In the genomic region with DNA sequence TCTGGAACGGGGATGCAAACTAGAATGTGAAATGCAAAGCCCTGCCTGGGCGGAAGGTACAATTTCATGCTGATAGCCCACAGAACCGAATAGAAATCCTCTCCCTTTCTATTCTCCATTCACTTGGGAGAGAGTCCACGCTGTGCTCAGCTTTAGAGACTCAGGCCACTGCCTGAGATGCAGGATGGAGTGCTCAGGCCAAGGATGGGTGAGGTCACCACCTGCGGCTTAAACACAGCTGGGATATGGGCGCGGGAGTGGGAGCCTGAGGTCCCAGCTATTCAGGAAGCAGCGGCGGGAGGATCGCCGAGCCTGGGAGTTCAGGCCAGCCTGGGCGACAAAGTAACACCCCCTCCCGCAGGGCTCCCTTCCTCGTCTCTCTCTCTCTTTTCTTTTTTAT, we compare ENCODE assay signal across 8 cellular contexts. TPM values are rescaled to one million over a fixed set of nuclear protein-coding genes. Genes with fewer than 3 reads are reported as not detected.
DNase-seq lines count a peak whose midpoint lies in the region; ATAC-seq and TF ChIP-seq lines count a peak whose summit lies in the region.

No MANE protein-coding gene starts in this region.

- H3K9me3 ChIP-seq in HCT116 (ENCODE audit: control insufficient read depth in 1 of 2, insufficient read depth in 1 of 2, low read depth in 1 of 2, low read length in 2 of 2) = no peaks in the 10 kb centered on the region; a peak in 2 of 4 replicates

- H2AFZ ChIP-seq in HCT116 (ENCODE audit: low read depth, low read length, poor library complexity, severe bottlenecking) = no peak overlapping the region

- peak; percentile 42 for DNase-seq in GM10248 (ENCODE audit: extremely low spot score)
- DNase-seq in HCT116 (ENCODE audit: low read depth, low spot score) = no peak
- peak; percentile 42 for DNase-seq in SW480 (ENCODE audit: low spot score)
- DNase-seq in fibroblast of mammary gland (ENCODE audit: low read depth) = peak; percentile 65
- DNase-seq in nephron progenitor cell = peak; percentile 22
- no peak for DNase-seq in ureter (ENCODE audit: low spot score)
- no peak for DNase-seq in superior temporal gyrus (ENCODE audit: extremely low spot score)
- no peak for DNase-seq in activated CD8-positive, alpha-beta memory T cell treated with anti-CD3 and anti-CD28 coated beads, Interleukin-2, amount 50 U/mL, for 48 hours

- H3K4me1 Mint-ChIP-seq in nephron progenitor cell = peaks cover 48% of the 10 kb centered on the region

- peaks cover 33% of the 10 kb centered on the region for H3K36me3 Mint-ChIP-seq in nephron progenitor cell (ENCODE audit: low read depth)

- H3K27me3 ChIP-seq in HCT116 (ENCODE audit: insufficient read depth, low read length) = no peaks in the 10 kb centered on the region

- H3K27me3 Mint-ChIP-seq in nephron progenitor cell (ENCODE audit: low read depth, poor library complexity) = peaks cover 4% of the 10 kb centered on the region

- H3K4me3 ChIP-seq in HCT116 (replicated peaks in 1 of 2; ENCODE audit: low read depth in 1 of 2, low read length in 2 of 2) (peak overlapping the region; percentile 13 to 78), fibroblast of mammary gland (ENCODE audit: control insufficient read depth, low read depth, low read length) (peak overlapping the region; percentile 5)

- RAD21 ChIA-PET in HCT116 (lab: Charles Lee; ENCODE audit: low non-redundant PET in 1 of 2, low total read pairs in 2 of 2, uncharacterized antibody in 2 of 2, unreplicated experiment in 2 of 2) = no interaction called here

- H3K9me3 Mint-ChIP-seq in nephron progenitor cell = peaks cover 11% of the 10 kb centered on the region

- TF ChIP-seq POLR2A in HCT116 (IDR thresholded peaks at IDR 0.05; ENCODE audit: borderline replicate concordance, extremely low read depth, insufficient read depth, insufficient read length) = no peak

- no peak overlapping the region for H3K27ac ChIP-seq in HCT116 (ENCODE audit: low read depth, low read length)

- H3K9me2 ChIP-seq in HCT116 (ENCODE audit: insufficient read depth) = no peaks in the 10 kb centered on the region

- no peaks in the 10 kb centered on the region for H4K20me1 ChIP-seq in HCT116 (ENCODE audit: insufficient read depth)

- intact Hi-C loops in HCT116 (cut with micrococcal nuclease) = no loop called here

- ATAC-seq in HCT116 = peak; percentile 3; the same call in 1 of the 2 replicates

- no peak overlapping the region for H3K9ac ChIP-seq in HCT116 (ENCODE audit: low read length)

- no peak for TF ChIP-seq RAD21 in HCT116 (IDR thresholded peaks at IDR 0.05; ENCODE audit: low read depth)

- TF ChIP-seq CTCF in GM10248 (IDR thresholded peaks at IDR 0.05; ENCODE audit: control extremely low read depth, extremely low read depth, low read depth, missing control alignments) = no peak
- no peak for TF ChIP-seq CTCF in HCT116 (IDR thresholded peaks at IDR 0.05 in 2 of 3, conservative IDR thresholded peaks at IDR 0.05 in 1 of 3; ENCODE audit: borderline replicate concordance in 1 of 3, insufficient read depth in 1 of 3, low read depth in 2 of 3, low read length in 2 of 3)
- no peak for TF ChIP-seq CTCF in fibroblast of mammary gland (conservative IDR thresholded peaks at IDR 0.05; ENCODE audit: control insufficient read depth, insufficient read depth, low read depth, low read length)
- no peak for TF ChIP-seq CTCF in nephron progenitor cell (IDR thresholded peaks at IDR 0.05)

- no peak overlapping the region for H3K27ac Mint-ChIP-seq in nephron progenitor cell

- H3K4me2 ChIP-seq in HCT116 (ENCODE audit: low read length) = peak overlapping the region; percentile 93

- CTCF ChIA-PET in GM10248 (lab: Yijun Ruan, JAX) = interaction anchor here (1.0 kb wide), 1 partner anchor 11 kb away, joined by 3 read pairs; no protein-coding TSS in a partner anchor
- CTCF ChIA-PET in HCT116 (lab: Charles Lee) = no interaction called here

- no peaks in the 10 kb centered on the region for H3K79me2 ChIP-seq in HCT116 (ENCODE audit: insufficient read depth, low read length)

- POLR2A ChIA-PET in GM10248 (lab: Yijun Ruan, JAX) (no interaction called here), HCT116 (lab: Charles Lee) (no interaction called here)

- no TSS peak for BruUV-seq in HCT116 (replicated peaks; lab: Mats Ljungman, UMichigan)

- peak overlapping the region; percentile 95 for H3K4me3 Mint-ChIP-seq in nephron progenitor cell

- peaks cover 0 to 2% of the 10 kb centered on the region in 2 experiments; a peak in 1 of 4 replicates for H3K36me3 ChIP-seq in HCT116 (ENCODE audit: control insufficient read depth in 1 of 2, insufficient read depth in 2 of 2, low read length in 2 of 2)

- H3K4me1 ChIP-seq in HCT116 (ENCODE audit: control insufficient read depth in 1 of 2, insufficient read depth in 2 of 2, low read length in 2 of 2) = peaks cover 0 to 11% of the 10 kb centered on the region in 2 experiments; a peak in 1 of 4 replicates

TF ChIP-seq in HCT116, 20 proteins besides CTCF, POLR2A, EP300 and RAD21:
- TF ChIP-seq, protein P1, sequence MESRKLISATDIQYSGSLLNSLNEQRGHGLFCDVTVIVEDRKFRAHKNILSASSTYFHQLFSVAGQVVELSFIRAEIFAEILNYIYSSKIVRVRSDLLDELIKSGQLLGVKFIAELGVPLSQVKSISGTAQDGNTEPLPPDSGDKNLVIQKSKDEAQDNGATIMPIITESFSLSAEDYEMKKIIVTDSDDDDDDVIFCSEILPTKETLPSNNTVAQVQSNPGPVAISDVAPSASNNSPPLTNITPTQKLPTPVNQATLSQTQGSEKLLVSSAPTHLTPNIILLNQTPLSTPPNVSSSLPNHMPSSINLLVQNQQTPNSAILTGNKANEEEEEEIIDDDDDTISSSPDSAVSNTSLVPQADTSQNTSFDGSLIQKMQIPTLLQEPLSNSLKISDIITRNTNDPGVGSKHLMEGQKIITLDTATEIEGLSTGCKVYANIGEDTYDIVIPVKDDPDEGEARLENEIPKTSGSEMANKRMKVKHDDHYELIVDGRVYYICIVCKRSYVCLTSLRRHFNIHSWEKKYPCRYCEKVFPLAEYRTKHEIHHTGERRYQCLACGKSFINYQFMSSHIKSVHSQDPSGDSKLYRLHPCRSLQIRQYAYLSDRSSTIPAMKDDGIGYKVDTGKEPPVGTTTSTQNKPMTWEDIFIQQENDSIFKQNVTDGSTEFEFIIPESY (IDR thresholded peaks at IDR 0.05; ENCODE audit: extremely low read depth, insufficient replicate concordance, low read length) = no peak
- no peak for TF ChIP-seq EGR1 (IDR thresholded peaks at IDR 0.05; ENCODE audit: low read depth)
- TF ChIP-seq SP1 (IDR thresholded peaks at IDR 0.05; ENCODE audit: low read depth) = no peak
- TF ChIP-seq JUND (IDR thresholded peaks at IDR 0.05) = no peak
- TF ChIP-seq MAX (IDR thresholded peaks at IDR 0.05) = no peak
- no peak for TF ChIP-seq REST (IDR thresholded peaks at IDR 0.05; ENCODE audit: low read depth)
- TF ChIP-seq CBX3 (IDR thresholded peaks at IDR 0.05; ENCODE audit: low read depth) = no peak
- no peak for TF ChIP-seq FOSL1 (IDR thresholded peaks at IDR 0.05; ENCODE audit: low read depth)
- no peak for TF ChIP-seq POLR2AphosphoS5 (IDR thresholded peaks at IDR 0.05; ENCODE audit: low read depth, low read length)
- no peak for TF ChIP-seq YY1 (IDR thresholded peaks at IDR 0.05; ENCODE audit: extremely low read depth, insufficient replicate concordance, low read depth, low read length)
- TF ChIP-seq CEBPB (IDR thresholded peaks at IDR 0.05; ENCODE audit: low read depth) = no peak

RNA-seq across cellular contexts. Expression of gene ZNF83, which starts 0.4 kb away (rescaled TPM):
- total RNA-seq in HCT116 (2021; ENCODE audit: unreplicated experiment) (34.2 TPM), ureter (110 TPM)
- 19.0 and 21.6 TPM in 2 replicates for polyA plus RNA-seq in HCT116 (2012)

Comparison
In these comparisons a context has a peak if more than half of its experiments do, and no peak if none do; other contexts are left out.
1. DNase-seq: peak in GM10248 (single experiment), SW480 (single experiment), fibroblast of mammary gland (single experiment) and nephron progenitor cell (single experiment); none in HCT116 (single experiment), ureter (single experiment), superior temporal gyrus (single experiment) and activated CD8-positive, alpha-beta memory T cell treated with anti-CD3 and anti-CD28 coated beads, Interleukin-2, amount 50 U/mL, for 48 hours (single experiment).